19 cellular contexts compared by ENCODE assay signal in genomic region chr1:69073176-69073575, GRCh38.
DNase-seq lines count a peak whose midpoint lies in the region; ATAC-seq and TF ChIP-seq lines count a peak whose summit lies in the region.
"Had no signal": no experiment of that assay in that cellular context is flagged by ENCODE, and none has a peak within 500 bp of the region (broad histone marks: within the 10 kb centered on the region; RNA-seq: fewer than 3 reads in every experiment).

No MANE protein-coding gene starts in this region.

- peak; percentile 34 for TF ChIP-seq RAD21 in HCT116 (IDR thresholded peaks at IDR 0.05; ENCODE audit: low read depth)

- H3K27me3 ChIP-seq in HCT116 (ENCODE audit: insufficient read depth, low read length) (no peaks in the 10 kb centered on the region), tibial artery (no peaks in the 10 kb centered on the region)
- H3K27me3 ChIP-seq: BLaER1 treated with 17β-estradiol and CSF1 and Interleukin-3, amounts not matched to agents 10 nM and 100 nM; Peyer's patch had no signal

- POLR2A ChIA-PET in HCT116 (lab: Charles Lee) = no interaction called here
- POLR2A ChIA-PET in WTC11 (lab: Charles Lee) = no interaction called here

- no peak overlapping the region for H3K27ac Mint-ChIP-seq in WTC11
- peak overlapping the region; percentile 83 for H3K27ac Mint-ChIP-seq in glutamatergic neuron (ENCODE audit: unreplicated experiment)

- no TSS peak for BruUV-seq in HCT116 (replicated peaks; lab: Mats Ljungman, UMichigan)

- no peaks in the 10 kb centered on the region for H4K20me1 ChIP-seq in HCT116 (ENCODE audit: insufficient read depth)
- H4K20me1 ChIP-seq: BLaER1 treated with 17β-estradiol and CSF1 and Interleukin-3, amounts not matched to agents 10 nM and 100 nM had no signal

- CTCF ChIA-PET in HCT116 (lab: Charles Lee) = no interaction called here
- CTCF ChIA-PET in WTC11 (lab: Charles Lee) = no interaction called here

- TF ChIP-seq CTCF in HCT116 (IDR thresholded peaks at IDR 0.05 in 2 of 3, conservative IDR thresholded peaks at IDR 0.05 in 1 of 3; ENCODE audit: borderline replicate concordance in 1 of 3, insufficient read depth in 1 of 3, low read depth in 2 of 3, low read length in 2 of 3) (peak in 2 of 3 experiments; percentile 31 to 46; a peak in 4 of 6 replicates), WTC11 (IDR thresholded peaks at IDR 0.05) (0 out of 2 replicates have a peak, but pooled peaks have one; percentile 19), glutamatergic neuron (IDR thresholded peaks at IDR 0.05; ENCODE audit: partially characterized antibody, unreplicated experiment) (no peak), tibial artery (IDR thresholded peaks at IDR 0.05) (no peak)

- H3K4me1 Mint-ChIP-seq in WTC11 = peaks cover 31% of the 10 kb centered on the region
- H3K4me1 Mint-ChIP-seq in glutamatergic neuron (ENCODE audit: low read depth, unreplicated experiment) = peaks cover 25% of the 10 kb centered on the region

- peak; percentile 38; the same call in 1 of the 2 replicates for ATAC-seq in HCT116
- peak; percentile 42; the same call in 1 of the 2 replicates for ATAC-seq in WTC11
- ATAC-seq in GM18505 (IDR thresholded peaks at IDR 0.05; ENCODE audit: unreplicated experiment) = no peak
- ATAC-seq: GM12878, HepG2, Right ventricle myocardium inferior had no signal

- intact Hi-C loops in HCT116 (cut with micrococcal nuclease) = no loop called here
- intact Hi-C loops in tibial artery (cut with DNase I; ENCODE audit: low total_unique reads) = no loop called here

- no peak for TF ChIP-seq POLR2A in HCT116 (IDR thresholded peaks at IDR 0.05; ENCODE audit: borderline replicate concordance, extremely low read depth, insufficient read depth, insufficient read length)
- TF ChIP-seq POLR2A in GM18505 (IDR thresholded peaks at IDR 0.05; ENCODE audit: borderline replicate concordance, extremely low read depth, insufficient read depth, insufficient read length) = no peak

- no peak overlapping the region for H3K4me2 ChIP-seq in HCT116 (ENCODE audit: low read length)
- H3K4me2 ChIP-seq: BLaER1 treated with 17β-estradiol and CSF1 and Interleukin-3, amounts not matched to agents 10 nM and 100 nM had no signal

- H3K36me3 ChIP-seq in HCT116 (ENCODE audit: control insufficient read depth in 1 of 2, insufficient read depth in 2 of 2, low read length in 2 of 2) = no peaks in the 10 kb centered on the region
- H3K36me3 ChIP-seq in tibial artery = no peaks in the 10 kb centered on the region
- H3K36me3 ChIP-seq: BLaER1 treated with 17β-estradiol and CSF1 and Interleukin-3, amounts not matched to agents 10 nM and 100 nM; Peyer's patch had no signal

- H3K36me3 Mint-ChIP-seq in WTC11 (peaks cover 6% of the 10 kb centered on the region), glutamatergic neuron (ENCODE audit: unreplicated experiment) (peaks cover 26% of the 10 kb centered on the region)

- H3K9me3 ChIP-seq in HCT116 (ENCODE audit: control insufficient read depth in 1 of 2, insufficient read depth in 1 of 2, low read depth in 1 of 2, low read length in 2 of 2) (no peaks in the 10 kb centered on the region), tibial artery (peaks cover 0 to 3% (median 0%) of the 10 kb centered on the region in 3 donors)
- H3K9me3 ChIP-seq: Peyer's patch had no signal

- RAD21 ChIA-PET in HCT116 (lab: Charles Lee; ENCODE audit: low non-redundant PET in 1 of 2, low total read pairs in 2 of 2, uncharacterized antibody in 2 of 2, unreplicated experiment in 2 of 2) = no interaction called here

- no peak overlapping the region for H3K4me3 Mint-ChIP-seq in WTC11
- H3K4me3 Mint-ChIP-seq in glutamatergic neuron (ENCODE audit: unreplicated experiment) = no peak overlapping the region

- H3K27me3 Mint-ChIP-seq in WTC11 (ENCODE audit: low read depth) = no peaks in the 10 kb centered on the region
- peaks cover 18% of the 10 kb centered on the region for H3K27me3 Mint-ChIP-seq in glutamatergic neuron (ENCODE audit: unreplicated experiment)

- H3K79me2 ChIP-seq in HCT116 (ENCODE audit: insufficient read depth, low read length) = no peaks in the 10 kb centered on the region

- H3K9me2 ChIP-seq in HCT116 (ENCODE audit: insufficient read depth) = no peaks in the 10 kb centered on the region

- H3K4me1 ChIP-seq in HCT116 (ENCODE audit: control insufficient read depth in 1 of 2, insufficient read depth in 2 of 2, low read length in 2 of 2) (no peaks in the 10 kb centered on the region), tibial artery (no peaks in the 10 kb centered on the region)
- H3K4me1 ChIP-seq: Peyer's patch had no signal

- H3K9me3 Mint-ChIP-seq in WTC11 (peaks cover 37% of the 10 kb centered on the region), glutamatergic neuron (ENCODE audit: unreplicated experiment) (peaks cover 28% of the 10 kb centered on the region)

- no peak overlapping the region for H3K9ac ChIP-seq in HCT116 (ENCODE audit: low read length)
- H3K9ac ChIP-seq: BLaER1 treated with 17β-estradiol and CSF1 and Interleukin-3, amounts not matched to agents 10 nM and 100 nM had no signal

- H3K27ac ChIP-seq in HCT116 (ENCODE audit: low read depth, low read length) = no peak overlapping the region
- no peak overlapping the region for H3K27ac ChIP-seq in tibial artery
- H3K27ac ChIP-seq: BLaER1 treated with 17β-estradiol and CSF1 and Interleukin-3, amounts not matched to agents 10 nM and 100 nM; Peyer's patch had no signal

- DNase-seq in DMS53 (lab: John Stamatoyannopoulos, UW) (peak; percentile 31), DMS53 treated with DMSO at 0.1 percent for 48 hours (lab: John Stamatoyannopoulos, UW; ENCODE audit: unreplicated experiment) (no peak), HCT116 (ENCODE audit: low read depth, low spot score) (no peak), WTC11 (ENCODE audit: low spot score) (peak; percentile 22), glutamatergic neuron (no peak), tibial artery (no peak), cerebellum (ENCODE audit: low spot score) (no peak)
- DNase-seq: 8988T, KG1, NCI-H1048, NCI-H146, NCI-H2081, NCI-H510A, Peyer's patch had no signal

- H2AFZ ChIP-seq in HCT116 (ENCODE audit: low read depth, low read length, poor library complexity, severe bottlenecking) = no peak overlapping the region

- H3K4me3 ChIP-seq in HCT116 (replicated peaks in 1 of 2; ENCODE audit: low read depth in 1 of 2, low read length in 2 of 2) (no peak overlapping the region), tibial artery (no peak overlapping the region)
- H3K4me3 ChIP-seq: BLaER1 treated with 17β-estradiol and CSF1 and Interleukin-3, amounts not matched to agents 10 nM and 100 nM; GM12878; Peyer's patch had no signal

TF ChIP-seq in HCT116, 20 proteins besides CTCF, POLR2A, EP300 and RAD21 (continues in another document):
- TF ChIP-seq SRF (IDR thresholded peaks at IDR 0.05; ENCODE audit: low read depth) (no peak), TCF7L2 (IDR thresholded peaks at IDR 0.05; ENCODE audit: borderline replicate concordance, extremely low read depth, insufficient read depth, insufficient read length) (no peak), SIN3A (IDR thresholded peaks at IDR 0.05; ENCODE audit: low read depth) (no peak), CBX3 (IDR thresholded peaks at IDR 0.05; ENCODE audit: low read depth) (no peak), EZH2 (IDR thresholded peaks at IDR 0.05) (no peak), ZNF274 (IDR thresholded peaks at IDR 0.05; ENCODE audit: low read depth, low read length) (no peak), EZH2phosphoT487 (IDR thresholded peaks at IDR 0.05; ENCODE audit: borderline replicate concordance) (no peak)

TF ChIP-seq in WTC11, 78 proteins besides CTCF, POLR2A, EP300 and RAD21:
- TF ChIP-seq TEAD4 (CRISPR knock-in tag; IDR thresholded peaks at IDR 0.05) = no peak
- no peak for TF ChIP-seq ATF3 (CRISPR knock-in tag; conservative IDR thresholded peaks at IDR 0.05)

Comparison
In these comparisons a context has a peak if more than half of its experiments do, and no peak if none do; other contexts are left out.
1. DNase-seq: peak in DMS53 (single experiment) and WTC11 (single experiment); none in DMS53 treated with DMSO at 0.1 percent for 48 hours (single experiment), HCT116 (single experiment), glutamatergic neuron (single experiment), tibial artery (0 of 2) and cerebellum (single experiment).
2. CTCF ChIP-seq: peak in HCT116 (2 of 3) and WTC11 (single experiment); none in glutamatergic neuron (single experiment) and tibial artery (0 of 2).